Comparison of ENCODE assay signal across 10 cellular contexts in genomic region chr10:110005716-110006115, GRCh38. TPM values are rescaled to one million over a fixed set of nuclear protein-coding genes. Genes with fewer than 3 reads are reported as not detected.
DNase-seq lines count a peak whose midpoint lies in the region; ATAC-seq and TF ChIP-seq lines count a peak whose summit lies in the region.
"Had no signal": no experiment of that assay in that cellular context is flagged by ENCODE, and none has a peak within 500 bp of the region (broad histone marks: within the 10 kb centered on the region; RNA-seq: fewer than 3 reads in every experiment).

No MANE protein-coding gene starts in this region.

- ATAC-seq in GM19397 (IDR thresholded peaks at IDR 0.05; ENCODE audit: unreplicated experiment) (no peak), HG03139 (IDR thresholded peaks at IDR 0.05; ENCODE audit: unreplicated experiment) (no peak)
- ATAC-seq: naive thymus-derived CD4-positive, alpha-beta T cell had no signal

- no peaks in the 10 kb centered on the region for H3K9me3 ChIP-seq in ovary

- 7 to 20% (median 9%) methylated on average over 8 of the region's 8 CpGs for WGBS in ovary, 3 donors

- no peak overlapping the region for H3K27ac ChIP-seq in ovary
- H3K27ac ChIP-seq: KMS-11 had no signal

- DNase-seq in EL, result peak; percentile 68
- DNase-seq in fibroblast of the aortic adventitia (ENCODE audit: low read depth), result peak; percentile 88
- DNase-seq in ovary, result peak in 2 of 5 donors; percentile 33 to 42
- no peak for DNase-seq in NCI-H2196 treated with DMSO at 0.1 percent for 48 hours (lab: John Stamatoyannopoulos, UW; ENCODE audit: unreplicated experiment)
- no peak for DNase-seq in KG1 (lab: John Stamatoyannopoulos, UW)

- no peak for TF ChIP-seq EP300 in ovary (IDR thresholded peaks at IDR 0.05)

- peaks cover 2% of the 10 kb centered on the region for H3K4me1 ChIP-seq in ovary (ENCODE audit: insufficient read depth)

- H3K36me3 ChIP-seq in ovary, result no peaks in the 10 kb centered on the region

- intact Hi-C loops in ovary (cut with DNase I), result loop anchor here in 3 of 4 donors (5.0 to 10.0 kb wide), 3 partner anchors 38 to 121 kb away; no protein-coding TSS in a partner anchor

- TF ChIP-seq POLR2A in ovary (IDR thresholded peaks at IDR 0.05), result peak; percentile 24

- H3K27me3 ChIP-seq in ovary, result no peaks in the 10 kb centered on the region

- TF ChIP-seq CTCF in fibroblast of the aortic adventitia (IDR thresholded peaks at IDR 0.05; ENCODE audit: insufficient read depth, low read length), result no peak
- no peak for TF ChIP-seq CTCF in ovary (IDR thresholded peaks at IDR 0.05)

- H3K4me3 ChIP-seq in fibroblast of the aortic adventitia (ENCODE audit: low read depth, low read length) (peak overlapping the region; percentile 74), ovary (peak overlapping the region; percentile 100)

TF ChIP-seq in PFSK-1, 5 proteins besides CTCF, POLR2A, EP300 and RAD21:
- peak; percentile 46; the same call in 1 of the 2 replicates for TF ChIP-seq SIN3A (IDR thresholded peaks at IDR 0.05; ENCODE audit: borderline replicate concordance, insufficient read depth, low read length)
- no peak for TF ChIP-seq POLR2AphosphoS5 (IDR thresholded peaks at IDR 0.05; ENCODE audit: low read depth, low read length)

RNA-seq across cellular contexts. Expression of gene ADD3, which starts 2.1 kb away (rescaled TPM):
- polyA plus RNA-seq in PFSK-1 (2012; ENCODE audit: insufficient read length, low read depth), result 37.5 TPM
- total RNA-seq in fibroblast of the aortic adventitia (ENCODE audit: low replicate concordance) (127 and 524 TPM in 2 replicates), ovary (100 to 1,000 TPM in 1 of 7 donors, 10 to 100 TPM in 6; 65.3 to 110 (median 85.5) TPM)
- polyA plus RNA-seq in ovary, result 10 to 100 TPM; 69.6 to 81.0 TPM

Comparison
In these comparisons a context has a peak if more than half of its experiments do, and no peak if none do; other contexts are left out.
1. DNase-seq: peak in EL (single experiment) and fibroblast of the aortic adventitia (single experiment); none in NCI-H2196 treated with DMSO at 0.1 percent for 48 hours (single experiment) and KG1 (single experiment).